In the genomic region with DNA sequence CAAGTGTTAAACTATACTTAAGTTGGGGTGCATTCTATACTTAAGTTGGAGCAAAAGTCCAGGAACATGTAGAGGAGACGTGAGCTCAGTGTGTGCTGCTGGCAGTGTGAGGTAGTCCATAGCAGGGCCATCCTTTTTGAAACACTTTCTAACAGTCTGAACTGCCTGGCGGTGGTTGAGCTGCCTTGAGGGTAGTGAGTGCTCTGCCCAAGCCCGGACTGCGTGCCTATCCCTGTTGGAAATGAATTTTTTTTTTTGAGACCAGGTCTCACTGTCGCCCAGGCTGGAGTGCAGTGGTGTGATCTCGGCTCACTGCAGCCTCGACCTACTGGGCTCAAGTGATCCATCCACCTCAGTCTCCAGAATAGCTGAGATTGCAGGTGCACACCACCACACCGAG, we compare ENCODE assay signal across 12 cellular contexts. TPM values are rescaled to one million over a fixed set of nuclear protein-coding genes. Genes with fewer than 3 reads are reported as not detected.
A peak's percentile ranks its signal among the peaks of the same experiment; 100 is the strongest.
DNase-seq lines count a peak whose midpoint lies in the region; ATAC-seq and FAIRE-seq lines count a peak whose summit lies in the region.
"Had no signal": no experiment of that assay in that cellular context is flagged by ENCODE, and none has a peak within 500 bp of the region (broad histone marks: within the 10 kb centered on the region; RNA-seq: fewer than 3 reads in every experiment).

No MANE protein-coding gene starts in this region.

- peak overlapping the region; percentile 56 for H3K4me2 ChIP-seq in BLaER1
- H3K4me2 ChIP-seq in BLaER1 treated with 17β-estradiol and CSF1 and Interleukin-3, amounts not matched to agents 10 nM and 100 nM: peak overlapping the region in 8 of 11 experiments; percentile 54 to 75 (median 62); a peak in 12 of 22 replicates

- FAIRE-seq in frontal cortex (lab: Jason Lieb, UNC): no peak
- FAIRE-seq: A204.1 had no signal

- peaks cover 4% of the 10 kb centered on the region for H3K27me3 Mint-ChIP-seq in activated T-helper 17 cell treated with anti-CD3 and anti-CD28 coated beads, Interleukin-2, amount 50 U/mL, for 72 hours

- no peaks in the 10 kb centered on the region for H4K20me1 ChIP-seq in BLaER1
- H4K20me1 ChIP-seq in BLaER1 treated with 17β-estradiol and CSF1 and Interleukin-3, amounts not matched to agents 10 nM and 100 nM: peaks cover 0 to 20% (median 3%) of the 10 kb centered on the region in 11 experiments; a peak in 8 of 22 replicates

- H3K4me1 ChIP-seq in BLaER1: peaks cover 38% of the 10 kb centered on the region
- H3K4me1 ChIP-seq in BLaER1 treated with 17β-estradiol and CSF1 and Interleukin-3, amounts not matched to agents 10 nM and 100 nM: peaks cover 10 to 46% (median 37%) of the 10 kb centered on the region in 10 experiments; a peak in 19 of 20 replicates
- H3K4me1 ChIP-seq: BE2C had no signal

- no peak overlapping the region for H3K4me3 ChIP-seq in BLaER1
- H3K4me3 ChIP-seq in BLaER1 treated with 17β-estradiol and CSF1 and Interleukin-3, amounts not matched to agents 10 nM and 100 nM: no peak overlapping the region

- ATAC-seq in activated T-helper 17 cell treated with anti-CD3 and anti-CD28 coated beads, Interleukin-2, amount 50 U/mL, for 72 hours (replicated peaks): no peak

- intact Hi-C loops in posterior vena cava (cut with DNase I): no loop called here

- H3K9me3 Mint-ChIP-seq in activated T-helper 17 cell treated with anti-CD3 and anti-CD28 coated beads, Interleukin-2, amount 50 U/mL, for 72 hours: no peaks in the 10 kb centered on the region
- H3K9me3 Mint-ChIP-seq: CD4-positive, alpha-beta memory T cell; H9 had no signal

- no peak overlapping the region for H3K27ac ChIP-seq in BLaER1
- H3K27ac ChIP-seq in BLaER1 treated with 17β-estradiol and CSF1 and Interleukin-3, amounts not matched to agents 10 nM and 100 nM: no peak overlapping the region

- H3K36me3 ChIP-seq in BLaER1: peaks cover 24% of the 10 kb centered on the region
- H3K36me3 ChIP-seq in BLaER1 treated with 17β-estradiol and CSF1 and Interleukin-3, amounts not matched to agents 10 nM and 100 nM: peaks cover 20 to 26% (median 23%) of the 10 kb centered on the region in 11 experiments

- H3K9me3 ChIP-seq in BLaER1: no peaks in the 10 kb centered on the region
- H3K9me3 ChIP-seq in BLaER1 treated with 17β-estradiol and CSF1 and Interleukin-3, amounts not matched to agents 10 nM and 100 nM (replicated peaks in 1 of 11): no peaks in the 10 kb centered on the region
- H3K9me3 ChIP-seq: BE2C had no signal

- H3K36me3 Mint-ChIP-seq in activated T-helper 17 cell treated with anti-CD3 and anti-CD28 coated beads, Interleukin-2, amount 50 U/mL, for 72 hours (ENCODE audit: low read depth): peaks cover 9% of the 10 kb centered on the region

- peak; percentile 45 for DNase-seq in posterior vena cava (ENCODE audit: low spot score)
- no peak for DNase-seq in NCI-H2171 treated with DMSO at 0.1 percent for 48 hours (lab: John Stamatoyannopoulos, UW)
- no peak for DNase-seq in stimulated activated CD4-positive, alpha-beta T cell treated with anti-CD3 and anti-CD28 coated beads, Interleukin-4, amount 100 ng/mL, for 1 hour
- DNase-seq in frontal cortex (ENCODE audit: low spot score in 2 of 2): no peak
- DNase-seq: BE2C, GF-D8, H9 had no signal

- H3K4me1 Mint-ChIP-seq in activated T-helper 17 cell treated with anti-CD3 and anti-CD28 coated beads, Interleukin-2, amount 50 U/mL, for 72 hours: peaks cover 5% of the 10 kb centered on the region

- H3K9ac ChIP-seq in BLaER1: no peak overlapping the region
- no peak overlapping the region for H3K9ac ChIP-seq in BLaER1 treated with 17β-estradiol and CSF1 and Interleukin-3, amounts not matched to agents 10 nM and 100 nM

- H3K4me3 Mint-ChIP-seq in activated T-helper 17 cell treated with anti-CD3 and anti-CD28 coated beads, Interleukin-2, amount 50 U/mL, for 72 hours: no peak overlapping the region
- H3K4me3 Mint-ChIP-seq: CD4-positive, alpha-beta memory T cell had no signal

- peak overlapping the region; percentile 4 for H3K27ac Mint-ChIP-seq in activated T-helper 17 cell treated with anti-CD3 and anti-CD28 coated beads, Interleukin-2, amount 50 U/mL, for 72 hours
- H3K27ac Mint-ChIP-seq: H9 had no signal

- peaks cover 19% of the 10 kb centered on the region for H3K27me3 ChIP-seq in BLaER1
- peaks cover 18 to 29% (median 26%) of the 10 kb centered on the region in 11 experiments for H3K27me3 ChIP-seq in BLaER1 treated with 17β-estradiol and CSF1 and Interleukin-3, amounts not matched to agents 10 nM and 100 nM
- H3K27me3 ChIP-seq: BE2C had no signal

RNA-seq across cellular contexts. Expression of gene KCNH3, which starts 14.1 kb away (rescaled TPM):
- 1 to 10 TPM; 1.1 to 1.3 TPM for total RNA-seq in activated T-helper 17 cell treated with anti-CD3 and anti-CD28 coated beads, Interleukin-2, amount 50 U/mL, for 72 hours
- under 1 TPM; 0.10 to 0.28 TPM for total RNA-seq in posterior vena cava
- 3.7 TPM for total RNA-seq in frontal cortex

RNA-seq across cellular contexts. Expression of gene MCRS1, which starts 15.0 kb away (rescaled TPM):
- total RNA-seq in activated T-helper 17 cell treated with anti-CD3 and anti-CD28 coated beads, Interleukin-2, amount 50 U/mL, for 72 hours: 10 to 100 TPM; 31.6 to 54.8 TPM
- 10 to 100 TPM; 37.3 to 38.1 TPM for total RNA-seq in posterior vena cava
- 35.9 TPM for total RNA-seq in frontal cortex

RNA-seq across cellular contexts. Expression of gene FAM186B, which starts 52.5 kb away (rescaled TPM):
- under 1 TPM in 1 of 2 donors, not detected in 1; 0.11 TPM for total RNA-seq in activated T-helper 17 cell treated with anti-CD3 and anti-CD28 coated beads, Interleukin-2, amount 50 U/mL, for 72 hours
- total RNA-seq in posterior vena cava (under 1 TPM in 1 of 2 donors, not detected in 1; 0.14 TPM), frontal cortex (0.41 TPM)
